ENCODE assay signal across 13 cellular contexts in genomic region chr3:45816544-45816943, GRCh38. TPM values are rescaled to one million over a fixed set of nuclear protein-coding genes. Genes with fewer than 3 reads are reported as not detected.
A peak's percentile ranks its signal among the peaks of the same experiment; 100 is the strongest.
DNase-seq lines count a peak whose midpoint lies in the region; ATAC-seq, FAIRE-seq and TF ChIP-seq lines count a peak whose summit lies in the region.
"Had no signal": no experiment of that assay in that cellular context is flagged by ENCODE, and none has a peak within 500 bp of the region (broad histone marks: within the 10 kb centered on the region; RNA-seq: fewer than 3 reads in every experiment).

No MANE protein-coding gene starts in this region.

- no peak overlapping the region for H3K4me3 Mint-ChIP-seq in astrocyte (ENCODE audit: unreplicated experiment)
- H3K4me3 Mint-ChIP-seq: activated naive CD8-positive, alpha-beta T cell treated with anti-CD3 and anti-CD28 coated beads, Interleukin-2, amount 50 U/mL, for 24 hours; CD4-positive, alpha-beta memory T cell; naive thymus-derived CD4-positive, alpha-beta T cell had no signal

- no peak for FAIRE-seq in astrocyte (lab: Jason Lieb, UNC)

- TF ChIP-seq CTCF in astrocyte (IDR thresholded peaks at IDR 0.05; ENCODE audit: insufficient read depth, low read depth, low read length) (no peak), heart right ventricle (IDR thresholded peaks at IDR 0.05) (no peak), colonic mucosa (IDR thresholded peaks at IDR 0.05) (no peak)

- no peak overlapping the region for H3K27ac Mint-ChIP-seq in astrocyte (ENCODE audit: unreplicated experiment)
- H3K27ac Mint-ChIP-seq: activated naive CD8-positive, alpha-beta T cell treated with anti-CD3 and anti-CD28 coated beads, Interleukin-2, amount 50 U/mL, for 24 hours; CD4-positive, alpha-beta memory T cell had no signal

- no peak overlapping the region for H3K9ac ChIP-seq in astrocyte (ENCODE audit: low read length)
- H3K9ac ChIP-seq in skeletal muscle tissue (ENCODE audit: low read depth in 1 of 3, low read length in 3 of 3): no peak overlapping the region
- H3K9ac ChIP-seq in colonic mucosa (ENCODE audit: low read depth in 2 of 2, low read length in 2 of 2): no peak overlapping the region

- H3K4me3 ChIP-seq in astrocyte (ENCODE audit: insufficient read depth, low read depth, low read length) (no peak overlapping the region), heart right ventricle (no peak overlapping the region), skeletal muscle tissue (ENCODE audit: low read length in 3 of 3) (peak overlapping the region in 1 of 3 donors; percentile 22), colonic mucosa (no peak overlapping the region)
- H3K4me3 ChIP-seq: HAP-1 had no signal

- DNase-seq in NCI-H2029 treated with DMSO at 0.1 percent for 48 hours (lab: John Stamatoyannopoulos, UW) (peak; percentile 97), astrocyte (ENCODE audit: low read depth) (peak; percentile 31), heart right ventricle (peak; percentile 18 to 52), colonic mucosa (no peak)
- DNase-seq in activated CD4-positive, alpha-beta T cell treated with anti-CD3 and anti-CD28 coated beads, Interleukin-2, amount 50 U/mL, for 4 hours: no peak
- DNase-seq: activated CD4-positive, CD25-positive, alpha-beta regulatory T cell treated with anti-CD3 and anti-CD28 coated beads, Interleukin-2, amount 50 U/mL, for 72 hours; activated naive CD8-positive, alpha-beta T cell treated with anti-CD3 and anti-CD28 coated beads, Interleukin-2, amount 50 U/mL, for 24 hours; CD4-positive, alpha-beta memory T cell; naive thymus-derived CD4-positive, alpha-beta T cell; T-helper 1 cell had no signal

- no peaks in the 10 kb centered on the region for H3K79me2 ChIP-seq in astrocyte (ENCODE audit: insufficient read depth, low read length)

- H3K4me1 ChIP-seq in astrocyte (ENCODE audit: insufficient read depth, low read length) (peaks cover 23% of the 10 kb centered on the region), heart right ventricle (peaks cover 0 to 35% (median 19%) of the 10 kb centered on the region in 9 donors), skeletal muscle tissue (ENCODE audit: control insufficient read depth in 3 of 3, insufficient read depth in 3 of 3, low read length in 3 of 3) (peaks cover 30 to 43% (median 37%) of the 10 kb centered on the region in 3 donors), colonic mucosa (peaks cover 8% of the 10 kb centered on the region)
- H3K4me1 ChIP-seq: HAP-1 had no signal

- ATAC-seq in heart right ventricle (peak; percentile 79 to 95 (median 89)), esophagus mucosa (no peak)
- ATAC-seq: activated naive CD8-positive, alpha-beta T cell treated with anti-CD3 and anti-CD28 coated beads, Interleukin-2, amount 50 U/mL, for 24 hours; naive thymus-derived CD4-positive, alpha-beta T cell had no signal

- peaks cover 5% of the 10 kb centered on the region for H4K20me1 ChIP-seq in astrocyte (ENCODE audit: insufficient read depth, low read length)

- H3K27ac ChIP-seq in astrocyte (ENCODE audit: low read depth, low read length): no peak overlapping the region
- H3K27ac ChIP-seq in heart right ventricle: peak overlapping the region in 4 of 10 donors; percentile 1 to 63 (median 38)
- peak overlapping the region; percentile 84 for H3K27ac ChIP-seq in skeletal muscle tissue (ENCODE audit: low read depth, low read length)
- H3K27ac ChIP-seq in colonic mucosa: no peak overlapping the region

- 21 to 29% methylated on average over 3 of the region's 3 CpGs for WGBS in heart right ventricle, 2 donors

- H2AFZ ChIP-seq in astrocyte (ENCODE audit: low read depth, low read length): no peak overlapping the region

- H3K4me1 Mint-ChIP-seq in astrocyte (ENCODE audit: low read depth, unreplicated experiment): peaks cover 14% of the 10 kb centered on the region
- H3K4me1 Mint-ChIP-seq: CD4-positive, alpha-beta memory T cell had no signal

- intact Hi-C loops in heart right ventricle (cut with DNase I) (loop anchor here in 1 of 10 donors (5.0 kb wide), 1 partner anchor 54 kb away; no protein-coding TSS in a partner anchor), colonic mucosa (cut with DNase I) (no loop called here)

- H3K27me3 Mint-ChIP-seq in astrocyte (ENCODE audit: low read depth, unreplicated experiment): no peaks in the 10 kb centered on the region
- H3K27me3 Mint-ChIP-seq: activated naive CD8-positive, alpha-beta T cell treated with anti-CD3 and anti-CD28 coated beads, Interleukin-2, amount 50 U/mL, for 24 hours; CD4-positive, alpha-beta memory T cell had no signal

- H3K27me3 ChIP-seq in astrocyte (ENCODE audit: insufficient read depth, low read length) (no peaks in the 10 kb centered on the region), heart right ventricle (no peaks in the 10 kb centered on the region), skeletal muscle tissue (ENCODE audit: control insufficient read depth in 3 of 3, insufficient read depth in 3 of 3, low read length in 3 of 3) (no peaks in the 10 kb centered on the region), colonic mucosa (no peaks in the 10 kb centered on the region)

- peaks cover 24% of the 10 kb centered on the region for H3K36me3 Mint-ChIP-seq in astrocyte (ENCODE audit: low read depth, unreplicated experiment)

- H3K36me3 ChIP-seq in astrocyte (ENCODE audit: insufficient read depth, low read length) (no peaks in the 10 kb centered on the region), heart right ventricle (peaks cover 0 to 17% (median under 1%) of the 10 kb centered on the region in 9 donors), skeletal muscle tissue (ENCODE audit: control insufficient read depth in 3 of 3, insufficient read depth in 3 of 3, low read length in 3 of 3) (no peaks in the 10 kb centered on the region), colonic mucosa (no peaks in the 10 kb centered on the region)
- H3K36me3 ChIP-seq: HAP-1 had no signal

- H3K4me2 ChIP-seq in astrocyte (ENCODE audit: low read length): no peak overlapping the region

- peaks cover 7% of the 10 kb centered on the region for H3K9me3 Mint-ChIP-seq in astrocyte (ENCODE audit: unreplicated experiment)
- H3K9me3 Mint-ChIP-seq: activated naive CD8-positive, alpha-beta T cell treated with anti-CD3 and anti-CD28 coated beads, Interleukin-2, amount 50 U/mL, for 24 hours had no signal

- H3K9me3 ChIP-seq in astrocyte (ENCODE audit: insufficient read depth, low read depth, low read length) (no peaks in the 10 kb centered on the region), heart right ventricle (peaks cover 0 to 9% (median 0%) of the 10 kb centered on the region in 11 donors), skeletal muscle tissue (ENCODE audit: control insufficient read depth in 3 of 3, low read length in 3 of 3) (no peaks in the 10 kb centered on the region), colonic mucosa (no peaks in the 10 kb centered on the region)

RNA-seq across cellular contexts. Expression of gene SLC6A20, which starts 20.2 kb away (rescaled TPM):
- total RNA-seq in astrocyte (not detected in 2 replicates), heart right ventricle (under 1 TPM in 1 of 10 donors, not detected in 9; 0.09 TPM), skeletal muscle tissue (under 0.01 TPM), colonic mucosa (1 to 10 TPM; 4.2 to 4.4 TPM), esophagus mucosa (0.16 TPM)
- polyA plus RNA-seq in heart right ventricle: under 1 TPM in 1 of 2 donors, not detected in 1; 0.06 TPM
- total RNA-seq: CD4-positive, alpha-beta memory T cell; naive thymus-derived CD4-positive, alpha-beta T cell had no signal
- polyA plus RNA-seq: naive thymus-derived CD4-positive, alpha-beta T cell had no signal

RNA-seq across cellular contexts. Expression of gene LZTFL1, which starts 25.4 kb away (rescaled TPM):
- 20.6 and 25.9 TPM in 2 replicates for total RNA-seq in astrocyte
- total RNA-seq in heart right ventricle: 10 to 100 TPM in 3 of 10 donors, 1 to 10 TPM in 7; 6.0 to 12.2 (median 8.7) TPM
- polyA plus RNA-seq in heart right ventricle: 1 to 10 TPM; 2.6 to 6.6 TPM
- total RNA-seq in skeletal muscle tissue: 6.8 TPM
- 10 to 100 TPM; 10.5 to 11.4 TPM for total RNA-seq in colonic mucosa
- 7.0 TPM for total RNA-seq in esophagus mucosa

Comparison
In these comparisons a context has a peak if more than half of its experiments do, and no peak if none do; other contexts are left out.
1. DNase-seq: peak in NCI-H2029 treated with DMSO at 0.1 percent for 48 hours (single experiment), astrocyte (single experiment) and heart right ventricle (2 of 2); none in colonic mucosa (single experiment) and activated CD4-positive, alpha-beta T cell treated with anti-CD3 and anti-CD28 coated beads, Interleukin-2, amount 50 U/mL, for 4 hours (0 of 2).